ENCODE assay signal across 32 cellular contexts in the genomic region with DNA sequence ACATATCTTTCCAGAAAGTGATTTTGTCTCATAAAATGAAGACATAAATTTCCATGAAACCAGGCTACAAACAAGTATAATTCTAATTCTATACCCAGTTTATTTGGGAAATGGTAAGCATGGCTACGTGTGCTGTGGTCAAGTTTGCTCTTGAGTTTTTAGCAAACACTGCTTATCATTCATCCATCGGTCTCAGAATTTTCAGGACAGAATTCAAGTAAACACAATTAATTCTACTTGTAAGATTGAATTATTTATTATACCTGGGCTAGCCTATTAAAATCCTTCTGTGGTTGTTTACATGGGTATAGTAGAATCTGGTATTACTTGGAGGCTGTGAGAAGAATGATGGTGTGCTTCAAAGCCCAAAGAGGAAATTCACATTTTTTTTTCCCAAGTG.
"Had no signal": no experiment of that assay in that cellular context is flagged by ENCODE, and none has a peak within 500 bp of the region (broad histone marks: within the 10 kb centered on the region; RNA-seq: fewer than 3 reads in every experiment).

No MANE protein-coding gene starts in this region.

- H3K9me3 ChIP-seq: adrenal gland, body of pancreas had no signal

- H3K4me3 ChIP-seq: adrenal gland, body of pancreas had no signal

- H3K4me1 ChIP-seq: adrenal gland, body of pancreas had no signal

- H3K36me3 Mint-ChIP-seq: activated CD4-positive, alpha-beta memory T cell treated with anti-CD3 and anti-CD28 coated beads for 36 hours; activated CD8-positive, alpha-beta memory T cell treated with anti-CD3 and anti-CD28 coated beads, Interleukin-2, amount 10 ng/mL, durations not matched to agents 7 days and 5 days; activated naive CD4-positive, alpha-beta T cell treated with anti-CD3 and anti-CD28 coated beads, Interleukin-2, amount 50 U/mL, for 24 hours; activated naive CD8-positive, alpha-beta T cell treated with anti-CD3 and anti-CD28 coated beads for 36 hours; T-cell had no signal

- H3K27me3 Mint-ChIP-seq: activated naive CD4-positive, alpha-beta T cell treated with anti-CD3 and anti-CD28 coated beads, Interleukin-2, amount 50 U/mL, for 24 hours; activated naive CD8-positive, alpha-beta T cell treated with anti-CD3 and anti-CD28 coated beads, Interleukin-2, amount 50 U/mL, for 24 hours had no signal

- H3K36me3 ChIP-seq: adrenal gland had no signal

- H3K27ac Mint-ChIP-seq: activated CD4-positive, alpha-beta memory T cell treated with anti-CD3 and anti-CD28 coated beads for 36 hours; activated CD4-positive, alpha-beta T cell treated with anti-CD3 and anti-CD28 coated beads for 36 hours; activated CD4-positive, alpha-beta T cell treated with anti-CD3 and anti-CD28 coated beads, Interleukin-2, amount 10 ng/mL, durations not matched to agents 24 days and 14 days; activated CD8-positive, alpha-beta memory T cell treated with anti-CD3 and anti-CD28 coated beads, Interleukin-2, amount 10 ng/mL, durations not matched to agents 7 days and 5 days; activated CD8-positive, alpha-beta T cell treated with anti-CD3 and anti-CD28 coated beads, Interleukin-2, amount 10 ng/mL, durations not matched to agents 7 days and 5 days; activated naive CD4-positive, alpha-beta T cell treated with anti-CD3 and anti-CD28 coated beads for 36 hours; activated naive CD4-positive, alpha-beta T cell treated with anti-CD3 and anti-CD28 coated beads, Interleukin-2, amount 50 U/mL, for 24 hours; activated naive CD8-positive, alpha-beta T cell treated with anti-CD3 and anti-CD28 coated beads for 36 hours; activated naive CD8-positive, alpha-beta T cell treated with anti-CD3 and anti-CD28 coated beads, Interleukin-2, amount 50 U/mL, for 24 hours; activated T-helper 1 cell treated with anti-CD3 and anti-CD28 coated beads, Interleukin-12 subunit alpha, Interleukin-12 subunit beta, Interleukin-2, Interleukin-4 antibody, amounts not matched to agents 30 ng/mL and 10 ng/mL and 1 ng/mL, durations not matched to agents 14 hours and 24 hours and 36 hours; activated T-helper 2 cell treated with anti-CD3 and anti-CD28 coated beads, Interferon-gamma antibody, Interleukin-2, Interleukin-4, amounts not matched to agents 10 μg/mL and 5 μg/mL and 100 μg/mL, durations not matched to agents 14 hours and 24 hours and 36 hours; effector memory CD8-positive, alpha-beta T cell; T-cell; T-helper 1 cell treated with Interleukin-12 subunit alpha and Interleukin-12 subunit beta and Interleukin-4 antibody, amounts not matched to agents 30 μg/mL and 1 μg/mL, for 36 hours had no signal

- H3K27me3 ChIP-seq: adrenal gland, body of pancreas had no signal

- H3K9me3 Mint-ChIP-seq: activated CD4-positive, alpha-beta memory T cell treated with anti-CD3 and anti-CD28 coated beads for 36 hours; activated naive CD4-positive, alpha-beta T cell treated with anti-CD3 and anti-CD28 coated beads for 36 hours; activated naive CD4-positive, alpha-beta T cell treated with anti-CD3 and anti-CD28 coated beads, Interleukin-2, amount 50 U/mL, for 24 hours; activated naive CD8-positive, alpha-beta T cell treated with anti-CD3 and anti-CD28 coated beads, Interleukin-2, amount 50 U/mL, for 24 hours; activated T-helper 1 cell treated with anti-CD3 and anti-CD28 coated beads, Interleukin-12 subunit alpha, Interleukin-12 subunit beta, Interleukin-2, Interleukin-4 antibody, amounts not matched to agents 30 ng/mL and 10 ng/mL and 1 ng/mL, durations not matched to agents 14 hours and 24 hours and 36 hours; activated T-helper 2 cell treated with anti-CD3 and anti-CD28 coated beads, Interferon-gamma antibody, Interleukin-2, Interleukin-4, amounts not matched to agents 10 μg/mL and 5 μg/mL and 100 μg/mL, durations not matched to agents 14 hours and 24 hours and 36 hours; effector memory CD8-positive, alpha-beta T cell; T-cell; T-helper 1 cell treated with Interleukin-12 subunit alpha and Interleukin-12 subunit beta and Interleukin-4 antibody, amounts not matched to agents 30 μg/mL and 1 μg/mL, for 36 hours had no signal

- ATAC-seq: activated CD4-positive, alpha-beta T cell treated with anti-CD3 and anti-CD28 coated beads for 36 hours; activated CD8-positive, alpha-beta memory T cell treated with anti-CD3 and anti-CD28 coated beads, Interleukin-2, amount 10 ng/mL, durations not matched to agents 7 days and 5 days; activated CD8-positive, alpha-beta T cell treated with anti-CD3 and anti-CD28 coated beads, Interleukin-2, amount 10 ng/mL, durations not matched to agents 7 days and 5 days; activated naive CD8-positive, alpha-beta T cell treated with anti-CD3 and anti-CD28 coated beads, Interleukin-2, amount 50 U/mL, for 24 hours; body of pancreas; effector memory CD8-positive, alpha-beta T cell; esophagus mucosa; T-cell had no signal

- H3K4me3 Mint-ChIP-seq: activated CD4-positive, alpha-beta memory T cell treated with anti-CD3 and anti-CD28 coated beads for 36 hours; activated CD4-positive, alpha-beta T cell treated with anti-CD3 and anti-CD28 coated beads for 36 hours; activated CD4-positive, alpha-beta T cell treated with anti-CD3 and anti-CD28 coated beads, Interleukin-2, amount 10 ng/mL, durations not matched to agents 24 days and 14 days; activated CD8-positive, alpha-beta memory T cell treated with anti-CD3 and anti-CD28 coated beads, Interleukin-2, amount 10 ng/mL, durations not matched to agents 7 days and 5 days; activated CD8-positive, alpha-beta T cell treated with anti-CD3 and anti-CD28 coated beads, Interleukin-2, amount 10 ng/mL, durations not matched to agents 7 days and 5 days; activated naive CD4-positive, alpha-beta T cell treated with anti-CD3 and anti-CD28 coated beads for 36 hours; activated naive CD4-positive, alpha-beta T cell treated with anti-CD3 and anti-CD28 coated beads, Interleukin-2, amount 50 U/mL, for 24 hours; activated naive CD8-positive, alpha-beta T cell treated with anti-CD3 and anti-CD28 coated beads for 36 hours; activated naive CD8-positive, alpha-beta T cell treated with anti-CD3 and anti-CD28 coated beads, Interleukin-2, amount 50 U/mL, for 24 hours; activated T-helper 1 cell treated with anti-CD3 and anti-CD28 coated beads, Interleukin-12 subunit alpha, Interleukin-12 subunit beta, Interleukin-2, Interleukin-4 antibody, amounts not matched to agents 30 ng/mL and 10 ng/mL and 1 ng/mL, durations not matched to agents 14 hours and 24 hours and 36 hours; effector memory CD8-positive, alpha-beta T cell; T-cell; T-helper 1 cell treated with Interleukin-12 subunit alpha and Interleukin-12 subunit beta and Interleukin-4 antibody, amounts not matched to agents 30 μg/mL and 1 μg/mL, for 36 hours had no signal

- DNase-seq: activated CD4-positive, alpha-beta memory T cell treated with anti-CD3 and anti-CD28 coated beads for 36 hours; activated CD4-positive, alpha-beta T cell treated with anti-CD3 and anti-CD28 coated beads for 36 hours; activated CD4-positive, alpha-beta T cell treated with anti-CD3 and anti-CD28 coated beads, Interleukin-2, amount 10 ng/mL, durations not matched to agents 24 days and 14 days; activated CD4-positive, CD25-positive, alpha-beta regulatory T cell; activated CD4-positive, CD25-positive, alpha-beta regulatory T cell treated with anti-CD3 and anti-CD28 coated beads, Interleukin-2, amount 50 U/mL, for 72 hours; activated CD8-positive, alpha-beta memory T cell treated with anti-CD3 and anti-CD28 coated beads, Interleukin-2, amount 10 ng/mL, durations not matched to agents 7 days and 5 days; activated CD8-positive, alpha-beta memory T cell treated with anti-CD3 and anti-CD28 coated beads, Interleukin-2, amount 50 U/mL, for 4 hours; activated CD8-positive, alpha-beta T cell treated with anti-CD3 and anti-CD28 coated beads, Interleukin-2, amount 10 ng/mL, durations not matched to agents 7 days and 5 days; activated effector memory CD4-positive, alpha-beta T cell treated with anti-CD3 and anti-CD28 coated beads, Interleukin-2, amount 50 U/mL, for 16 hours; activated naive CD4-positive, alpha-beta T cell treated with anti-CD3 and anti-CD28 coated beads for 36 hours; activated naive CD8-positive, alpha-beta T cell treated with anti-CD3 and anti-CD28 coated beads for 36 hours; activated naive CD8-positive, alpha-beta T cell treated with anti-CD3 and anti-CD28 coated beads, Interleukin-2, amount 50 U/mL, for 24 hours; activated T-cell treated with anti-CD3 and anti-CD28 coated beads, Interleukin-2, amount 50 U/mL, for 1 hour; activated T-cell treated with anti-CD3 and anti-CD28 coated beads, Interleukin-2, amount 50 U/mL, for 48 hours; adrenal gland; amygdala; aorta; body of pancreas; caudate nucleus; cortex of kidney; dermis blood vessel endothelial cell; effector CD4-positive, alpha-beta T cell; effector memory CD8-positive, alpha-beta T cell; foreskin fibroblast; head of caudate nucleus; T-cell; T-helper 9 cell had no signal
